In the genomic region with DNA sequence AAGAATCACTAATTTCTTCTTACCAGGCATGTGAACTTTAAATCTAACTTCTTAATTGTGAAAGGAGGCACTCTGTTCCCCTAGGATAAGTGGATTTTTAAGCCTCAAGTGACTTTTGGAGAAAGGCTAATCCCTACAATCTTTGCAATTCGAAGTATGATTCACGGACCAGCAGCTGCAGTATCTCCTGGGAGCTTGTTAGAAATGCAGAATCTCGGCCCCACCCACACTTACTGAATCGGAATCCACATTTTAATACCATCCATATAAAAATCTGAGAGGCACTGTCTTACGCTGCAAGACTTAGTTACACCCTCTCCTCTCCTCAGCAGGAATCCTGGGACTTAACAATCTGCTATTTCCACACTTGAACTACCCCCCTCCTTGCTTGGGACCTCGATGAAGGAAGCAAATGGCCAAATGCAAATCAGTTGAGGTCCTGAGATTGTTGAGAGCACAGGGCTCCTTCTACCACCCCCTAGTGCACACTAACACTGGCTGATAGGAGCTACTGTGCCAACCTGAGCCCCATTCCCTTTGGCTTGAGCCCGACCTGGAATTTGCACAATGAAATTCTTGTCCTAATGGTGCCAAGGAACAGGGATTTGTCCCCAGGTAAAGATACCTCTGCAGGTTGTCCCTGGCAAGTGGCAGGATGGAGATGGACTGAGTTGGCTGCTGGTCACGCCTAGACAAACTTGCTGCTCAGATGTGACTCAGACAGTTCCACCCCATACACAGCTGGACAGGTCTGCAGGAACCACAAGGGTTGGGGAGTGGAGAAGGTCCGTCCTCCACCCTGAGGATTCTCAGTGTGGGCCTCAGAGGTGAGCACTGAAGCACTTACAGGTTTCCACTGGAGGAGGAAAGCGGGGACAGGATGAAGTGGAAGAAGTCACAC, we compare ENCODE assay signal across 11 cellular contexts. TPM values are rescaled to one million over a fixed set of nuclear protein-coding genes. Genes with fewer than 3 reads are reported as not detected.
DNase-seq lines count a peak whose midpoint lies in the region; ATAC-seq and TF ChIP-seq lines count a peak whose summit lies in the region.
"Had no signal": no experiment of that assay in that cellular context is flagged by ENCODE, and none has a peak within 500 bp of the region (broad histone marks: within the 10 kb centered on the region; RNA-seq: fewer than 3 reads in every experiment).

No MANE protein-coding gene starts in this region.

- ATAC-seq in HG03457 (IDR thresholded peaks at IDR 0.05; ENCODE audit: unreplicated experiment) (no peak), GM21390 (IDR thresholded peaks at IDR 0.05; ENCODE audit: unreplicated experiment) (no peak)

- H3K36me3 ChIP-seq in HEK293 (ENCODE audit: control insufficient read depth in 2 of 2, insufficient read depth in 1 of 2, low read length in 2 of 2): peaks cover 0 to 36% of the 10 kb centered on the region in 2 experiments; a peak in 1 of 3 replicates

- no peak; the same call in 1 of the 2 replicates for TF ChIP-seq CTCF in AG09319 (IDR thresholded peaks at IDR 0.05; ENCODE audit: low read depth, low read length)
- TF ChIP-seq CTCF in HEK293 (tag by site-specific recombination; IDR thresholded peaks at IDR 0.05): no peak

- DNase-seq in AG09319 (ENCODE audit: extremely low read depth, low read depth) (peak; percentile 52), caudate nucleus (lab: John Stamatoyannopoulos, UW) (peak in 13 of 61 donors; percentile 11 to 75 (median 24)), myocyte (ENCODE audit: low read depth) (peak; percentile 87), NCI-H128 (lab: John Stamatoyannopoulos, UW; ENCODE audit: unreplicated experiment) (no peak), NCI-H2171 treated with DMSO at 0.1 percent for 48 hours (lab: John Stamatoyannopoulos, UW) (no peak)
- DNase-seq: activated CD4-positive, alpha-beta T cell treated with anti-CD3 and anti-CD28 coated beads, Interleukin-2, amount 50 U/mL, for 4 hours; DND-41 had no signal

- no peaks in the 10 kb centered on the region for H3K9me3 ChIP-seq in HEK293 (ENCODE audit: control insufficient read depth, insufficient read depth, low read depth, low read length)

- CTCF ChIA-PET in HEK293 (lab: Yijun Ruan, JAX): interaction anchor here (0.6 to 1.6 kb wide), 3 partner anchors 26 to 195 kb away, joined by 3 read pairs; no protein-coding TSS in a partner anchor

- H3K4me3 ChIP-seq in HEK293 (ENCODE audit: low read depth, low read length): no peak overlapping the region

- peaks cover 2% of the 10 kb centered on the region; the same call in 1 of the 2 replicates for H3K4me1 ChIP-seq in HEK293 (ENCODE audit: control insufficient read depth, insufficient read depth, low read length)

- POLR2A ChIA-PET in HEK293 (lab: Yijun Ruan, JAX): no interaction called here

- H3K27ac ChIP-seq in HEK293 (ENCODE audit: extremely low read depth, low read depth, low read length) (no peak overlapping the region), caudate nucleus (ENCODE audit: low read depth, low read length) (peak overlapping the region; percentile 14)

TF ChIP-seq in HEK293, 187 proteins besides CTCF, POLR2A, EP300 and RAD21:
- TF ChIP-seq ZNF394 (tag by site-specific recombination; IDR thresholded peaks at IDR 0.05; ENCODE audit: borderline replicate concordance) (no peak), ZNF341 (tag by site-specific recombination; IDR thresholded peaks at IDR 0.05; ENCODE audit: low read depth) (0 out of 2 replicates have a peak, but pooled peaks have one; percentile 14)
TF ChIP-seq in HEK293: peak in this region for 1.

RNA-seq across cellular contexts. Expression of a gene that starts 20.8 kb away (rescaled TPM):
- 4.4 and 5.2 TPM in 2 replicates for total RNA-seq in myocyte
- 11.3 TPM for polyA plus RNA-seq in myocyte (2012)

RNA-seq across cellular contexts. Expression of a gene that starts 36.2 kb away (rescaled TPM):
- 0.56 and 0.62 TPM in 2 replicates for total RNA-seq in myocyte
- polyA plus RNA-seq in myocyte (2012): 0.13 TPM

RNA-seq across cellular contexts. Expression of a gene that starts 48.5 kb away (rescaled TPM):
- total RNA-seq in myocyte: not detected in 2 replicates
- polyA plus RNA-seq in myocyte (2012): 0.21 TPM
- total RNA-seq: skeletal muscle tissue had no signal

Comparison
In these comparisons a context has a peak if more than half of its experiments do, and no peak if none do; other contexts are left out.
1. DNase-seq: peak in AG09319 (single experiment) and myocyte (single experiment); none in NCI-H128 (single experiment) and NCI-H2171 treated with DMSO at 0.1 percent for 48 hours (single experiment).